In the genomic region with DNA sequence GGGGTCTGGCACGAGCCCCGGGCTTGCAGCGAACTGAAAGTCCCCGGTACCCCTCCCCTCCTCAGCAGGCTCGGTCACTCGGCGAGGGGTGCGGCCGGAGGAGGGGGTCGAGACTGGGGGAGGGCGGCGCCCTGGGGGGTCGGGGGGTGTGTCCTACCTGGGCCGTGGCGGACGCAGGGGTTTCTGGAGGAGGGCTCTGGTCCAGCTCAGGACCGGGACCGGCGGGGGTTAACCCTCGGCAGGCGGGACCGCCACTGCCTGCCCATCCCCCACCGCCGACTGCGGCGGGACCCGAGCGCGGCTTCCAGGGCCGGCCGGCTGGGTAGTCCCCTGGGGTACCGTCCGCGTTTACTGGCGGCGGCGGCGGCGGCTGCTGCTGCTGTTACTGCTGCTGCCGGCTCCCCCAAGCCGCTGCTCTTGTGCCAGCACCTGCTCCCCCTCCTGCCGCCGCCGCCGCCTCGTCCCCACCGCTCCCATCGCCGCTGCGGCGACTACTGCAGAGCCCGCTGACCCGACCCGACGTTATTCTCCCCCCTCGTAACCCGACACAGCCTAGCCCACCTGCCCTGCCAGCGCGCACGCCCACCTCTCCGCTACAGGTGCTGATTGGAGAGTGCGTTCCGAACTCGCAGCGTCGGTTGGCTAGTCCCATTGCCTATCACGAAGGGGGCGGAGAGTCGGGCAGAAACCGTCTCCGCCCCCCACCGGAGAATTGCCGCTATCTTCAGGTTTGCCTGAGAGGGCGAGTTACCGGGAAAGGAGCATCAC, we compare ENCODE assay signal across 7 cellular contexts.
A peak's percentile ranks its signal among the peaks of the same experiment; 100 is the strongest.
DNase-seq lines count a peak whose midpoint lies in the region; ATAC-seq and FAIRE-seq lines count a peak whose summit lies in the region.

Gene TTBK2 (minus strand): TSS at position 498 of the 768 bp plus-strand sequence. CDS start 42,161 bp downstream, outside the sequence.

- DNase-seq in GM18507 (ENCODE audit: extremely low spot score, insufficient read length, low read depth) (peak; percentile 90), NCI-H2029 treated with DMSO at 0.1 percent for 48 hours (lab: John Stamatoyannopoulos, UW) (peak; percentile 85), T-helper 9 cell (peak; percentile 96), astrocyte of the hippocampus (ENCODE audit: low read depth, low spot score) (peak; percentile 100), hippocampal formation (lab: John Stamatoyannopoulos, UW) (peak; percentile 98 to 99), retina (peak; percentile 99)

- ATAC-seq in HG02981 (IDR thresholded peaks at IDR 0.05; ENCODE audit: unreplicated experiment): peak; percentile 94

- peak; percentile 99 for FAIRE-seq in GM18507 (lab: Jason Lieb, UNC)

Comparison
In these comparisons a context has a peak if more than half of its experiments do, and no peak if none do; other contexts are left out.
1. Peak in every context shown above with its lines: DNase-seq and ATAC-seq.